Comparison of ENCODE assay signal across 21 cellular contexts in the genomic region with DNA sequence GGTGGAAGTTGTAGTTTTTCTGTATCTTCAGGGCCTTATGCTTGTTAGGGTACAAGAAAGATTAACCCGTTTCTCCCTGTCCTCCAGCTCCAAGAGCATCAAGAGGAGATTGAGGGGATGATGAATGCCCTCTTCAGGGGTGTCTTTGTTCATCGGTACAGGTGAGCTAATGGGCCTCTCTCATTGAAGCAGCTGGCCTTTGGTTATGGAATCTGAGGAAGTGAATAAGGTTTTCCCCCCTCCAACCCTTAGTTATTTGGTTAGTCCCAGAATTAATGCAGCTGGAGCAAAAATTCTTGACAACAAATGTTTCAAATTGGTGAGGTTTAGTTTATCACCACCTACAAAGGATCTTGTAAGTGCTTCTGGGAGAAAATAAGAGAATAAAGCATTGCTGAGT. TPM values are rescaled to one million over a fixed set of nuclear protein-coding genes. Genes with fewer than 3 reads are reported as not detected.
"Had no signal": no experiment of that assay in that cellular context is flagged by ENCODE, and none has a peak within 500 bp of the region (broad histone marks: within the 10 kb centered on the region; RNA-seq: fewer than 3 reads in every experiment).

No MANE protein-coding gene starts in this region.

- H3K4me1 ChIP-seq: lower lobe of right lung had no signal

- H3K4me3 ChIP-seq: lower lobe of right lung, tibial artery had no signal

- DNase-seq: activated CD4-positive, alpha-beta T cell treated with anti-CD3 and anti-CD28 coated beads for 48 hours; activated CD8-positive, alpha-beta T cell treated with anti-CD3 and anti-CD28 coated beads, Interleukin-2, amount 10 ng/mL, durations not matched to agents 7 days and 5 days; activated effector memory CD4-positive, alpha-beta T cell treated with Interleukin-2 at 50 U/mL for 16 hours; activated T-cell treated with anti-CD3 and anti-CD28 coated beads, Interleukin-2, amount 50 U/mL, for 48 hours; cerebellar nuclear complex; effector CD4-positive, alpha-beta T cell; hypothalamus; islet precursor cell; left colon; lower lobe of right lung; posterior cingulate gyrus; stimulated activated CD8-positive, alpha-beta memory T cell treated with anti-CD3 and anti-CD28 coated beads, Interleukin-4, amount 100 ng/mL, for 48 hours; stimulated activated naive CD8-positive, alpha-beta T cell treated with anti-CD3 and anti-CD28 coated beads, Interleukin-15, Interleukin-2, amounts not matched to agents 100 U/mL and 50 U/mL, for 24 hours; substantia nigra; T-cell; tibial artery had no signal

- H3K27me3 Mint-ChIP-seq: activated naive CD4-positive, alpha-beta T cell treated with anti-CD3 and anti-CD28 coated beads, Interleukin-2, amount 50 U/mL, for 24 hours; T-cell had no signal

- H3K36me3 Mint-ChIP-seq: activated naive CD4-positive, alpha-beta T cell treated with anti-CD3 and anti-CD28 coated beads, Interleukin-2, amount 50 U/mL, for 24 hours; natural killer cell treated with Interleukin-12 subunit alpha and Interleukin-12 subunit beta and Interleukin-15 and Interleukin-18, amount 100 ng/mL, for 72 hours had no signal

- H3K4me3 Mint-ChIP-seq: activated CD8-positive, alpha-beta T cell treated with anti-CD3 and anti-CD28 coated beads, Interleukin-2, amount 10 ng/mL, durations not matched to agents 7 days and 5 days; activated naive CD4-positive, alpha-beta T cell treated with anti-CD3 and anti-CD28 coated beads, Interleukin-2, amount 50 U/mL, for 24 hours; natural killer cell treated with Interleukin-12 subunit alpha and Interleukin-12 subunit beta and Interleukin-15 and Interleukin-18, amount 100 ng/mL, for 72 hours; T-cell had no signal

- H3K27ac ChIP-seq: lower lobe of right lung, tibial artery had no signal

- H3K9me3 ChIP-seq: lower lobe of right lung, tibial artery had no signal

- H3K9me3 Mint-ChIP-seq: activated naive CD4-positive, alpha-beta T cell treated with anti-CD3 and anti-CD28 coated beads, Interleukin-2, amount 50 U/mL, for 24 hours; natural killer cell treated with Interleukin-12 subunit alpha and Interleukin-12 subunit beta and Interleukin-15 and Interleukin-18, amount 100 ng/mL, for 72 hours; T-cell had no signal

- H3K27ac Mint-ChIP-seq: activated CD8-positive, alpha-beta T cell treated with anti-CD3 and anti-CD28 coated beads, Interleukin-2, amount 10 ng/mL, durations not matched to agents 7 days and 5 days; natural killer cell treated with Interleukin-12 subunit alpha and Interleukin-12 subunit beta and Interleukin-15 and Interleukin-18, amount 100 ng/mL, for 72 hours; T-cell had no signal

- ATAC-seq: activated CD8-positive, alpha-beta T cell treated with anti-CD3 and anti-CD28 coated beads, Interleukin-2, amount 10 ng/mL, durations not matched to agents 7 days and 5 days; left colon; lower lobe of right lung; natural killer cell treated with Interleukin-12 subunit alpha and Interleukin-12 subunit beta and Interleukin-15 and Interleukin-18, amount 100 ng/mL, for 72 hours; stimulated activated naive CD8-positive, alpha-beta T cell treated with anti-CD3 and anti-CD28 coated beads, Interleukin-15, Interleukin-2, amounts not matched to agents 100 U/mL and 50 U/mL, for 24 hours; T-cell had no signal

- H3K36me3 ChIP-seq: lower lobe of right lung, tibial artery had no signal

RNA-seq across cellular contexts. Expression of a gene that starts 17.5 kb away (rescaled TPM):
- total RNA-seq: renal cortical epithelial cell had no signal

RNA-seq across cellular contexts. Expression of a gene that starts 24.5 kb away (rescaled TPM):
- total RNA-seq: bronchial epithelial cell, frontal cortex, lower lobe of right lung, renal cortical epithelial cell had no signal
